ENCODE assay signal across 19 cellular contexts in the genomic region with DNA sequence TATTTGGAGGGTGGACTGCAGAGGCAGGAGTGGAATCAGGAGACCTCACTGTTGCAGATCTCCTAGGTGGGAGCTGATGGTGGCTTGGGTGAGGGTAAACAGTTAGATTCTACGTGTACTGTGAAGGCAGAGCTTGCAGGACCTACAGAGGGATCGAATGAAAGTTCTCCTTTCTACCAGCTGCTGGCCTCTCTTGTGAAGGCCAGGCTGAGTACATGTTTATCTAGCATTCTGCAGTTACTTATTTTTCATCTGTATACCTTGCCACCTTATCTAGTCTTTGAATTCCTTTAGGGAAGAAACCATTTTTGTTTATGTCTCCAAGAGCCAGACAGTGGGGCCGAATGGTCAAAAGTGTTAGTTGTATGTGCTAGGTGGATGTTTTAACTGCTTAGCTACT. TPM values are rescaled to one million over a fixed set of nuclear protein-coding genes. Genes with fewer than 3 reads are reported as not detected.
DNase-seq lines count a peak whose midpoint lies in the region; ATAC-seq and TF ChIP-seq lines count a peak whose summit lies in the region.
"Had no signal": no experiment of that assay in that cellular context is flagged by ENCODE, and none has a peak within 500 bp of the region (broad histone marks: within the 10 kb centered on the region; RNA-seq: fewer than 3 reads in every experiment).

No MANE protein-coding gene starts in this region.

- H3K9me3 ChIP-seq in CD8-positive, alpha-beta T cell (ENCODE audit: low read length), result no peaks in the 10 kb centered on the region
- H3K9me3 ChIP-seq in SK-N-SH (no peaks in the 10 kb centered on the region), MM.1S (replicated peaks; ENCODE audit: insufficient read depth, low read length) (no peaks in the 10 kb centered on the region)
- H3K9me3 ChIP-seq: body of pancreas, transverse colon had no signal

- peaks cover 13% of the 10 kb centered on the region for H3F3A ChIP-seq in SK-N-SH (replicated peaks; ENCODE audit: insufficient read depth)
- peaks cover 9% of the 10 kb centered on the region for H3F3A ChIP-seq in MM.1S (ENCODE audit: insufficient read depth, low read length)

- POLR2A ChIA-PET in CD8-positive, alpha-beta T cell (lab: Charles Lee), result no interaction called here
- POLR2A ChIA-PET in SK-N-SH (lab: Yijun Ruan, JAX), result no interaction called here

- no peak overlapping the region for H3K4me3 Mint-ChIP-seq in CD8-positive, alpha-beta T cell
- H3K4me3 Mint-ChIP-seq: naive thymus-derived CD8-positive, alpha-beta T cell had no signal

- H3K36me3 ChIP-seq in ACC112 (ENCODE audit: insufficient read depth, low read length) (no peaks in the 10 kb centered on the region), SK-N-SH (replicated peaks in 1 of 2; ENCODE audit: control insufficient read depth in 1 of 2, insufficient read depth in 2 of 2, low read length in 1 of 2) (no peaks in the 10 kb centered on the region), MM.1S (replicated peaks; ENCODE audit: insufficient read depth, low read length) (peaks cover 31% of the 10 kb centered on the region; the same call in 1 of the 2 replicates)
- no peaks in the 10 kb centered on the region for H3K36me3 ChIP-seq in CD8-positive, alpha-beta T cell (ENCODE audit: insufficient read depth, low read length)
- H3K36me3 ChIP-seq: transverse colon had no signal

- TF ChIP-seq CTCF in CD8-positive, alpha-beta T cell (IDR thresholded peaks at IDR 0.05), result no peak
- TF ChIP-seq CTCF in SK-N-SH (IDR thresholded peaks at IDR 0.05) (no peak), dorsolateral prefrontal cortex (IDR thresholded peaks at IDR 0.05 in 54 of 56, conservative IDR thresholded peaks at IDR 0.05 in 2 of 56; ENCODE audit: low read depth in 1 of 56, partially characterized antibody in 56 of 56) (no peak), MM.1S (IDR thresholded peaks at IDR 0.05; ENCODE audit: low read length) (no peak)

- H3K27ac ChIP-seq in ACC112 (ENCODE audit: low read depth, low read length), result peak overlapping the region; percentile 48
- H3K27ac ChIP-seq in CD8-positive, alpha-beta T cell (ENCODE audit: low read depth, low read length), result no peak overlapping the region
- peak overlapping the region in 1 of 2 experiments; percentile 61; a peak in 2 of 4 replicates for H3K27ac ChIP-seq in SK-N-SH (ENCODE audit: low read depth in 2 of 2, low read length in 1 of 2)
- H3K27ac ChIP-seq in dorsolateral prefrontal cortex, result peak overlapping the region in 35 of 59 donors; percentile 2 to 81 (median 48)
- no peak overlapping the region for H3K27ac ChIP-seq in MM.1S (ENCODE audit: low read length)
- H3K27ac ChIP-seq: body of pancreas, transverse colon had no signal

- intact Hi-C loops in CD8-positive, alpha-beta T cell (cut with DNase I, micrococcal nuclease), result no loop called here
- intact Hi-C loops in dorsolateral prefrontal cortex (cut with DNase I), result no loop called here

- H3K27me3 ChIP-seq in ACC112 (ENCODE audit: insufficient read depth, low read length), result no peaks in the 10 kb centered on the region
- H3K27me3 ChIP-seq in CD8-positive, alpha-beta T cell (ENCODE audit: insufficient read depth, low read length), result no peaks in the 10 kb centered on the region
- H3K27me3 ChIP-seq in SK-N-SH (ENCODE audit: insufficient read depth), result no peaks in the 10 kb centered on the region
- H3K27me3 ChIP-seq in dorsolateral prefrontal cortex, result no peaks in the 10 kb centered on the region
- H3K27me3 ChIP-seq in MM.1S (replicated peaks; ENCODE audit: insufficient read depth, low read length), result no peaks in the 10 kb centered on the region
- H3K27me3 ChIP-seq: body of pancreas, transverse colon had no signal

- H3K9me2 ChIP-seq in SK-N-SH, result no peaks in the 10 kb centered on the region
- H3K9me2 ChIP-seq in MM.1S (replicated peaks; ENCODE audit: insufficient read depth, low read length), result no peaks in the 10 kb centered on the region

- no peak for ATAC-seq in CD8-positive, alpha-beta T cell
- ATAC-seq in GM21360 (IDR thresholded peaks at IDR 0.05; ENCODE audit: unreplicated experiment), result no peak
- ATAC-seq: body of pancreas; HCT116; left colon; naive thymus-derived CD8-positive, alpha-beta T cell had no signal

- no peak overlapping the region; the same call in 1 of the 2 replicates for H3K9ac ChIP-seq in SK-N-SH
- no peak overlapping the region for H3K9ac ChIP-seq in MM.1S (ENCODE audit: low read length)

- H3K79me2 ChIP-seq in ACC112 (ENCODE audit: control insufficient read depth, insufficient read depth, low read length, unreplicated experiment), result no peaks in the 10 kb centered on the region
- no peaks in the 10 kb centered on the region; the same call in 1 of the 2 replicates for H3K79me2 ChIP-seq in SK-N-SH (ENCODE audit: insufficient read depth)
- peaks cover 99% of the 10 kb centered on the region for H3K79me2 ChIP-seq in MM.1S (ENCODE audit: low read length)

- H3K4me2 ChIP-seq in SK-N-SH, result 0 out of 2 replicates have a peak overlapping the region, but pooled peaks have one; percentile 38
- no peak overlapping the region for H3K4me2 ChIP-seq in MM.1S (ENCODE audit: low read depth, low read length)

- no peaks in the 10 kb centered on the region for H4K20me1 ChIP-seq in SK-N-SH (ENCODE audit: insufficient read depth)
- H4K20me1 ChIP-seq in MM.1S (ENCODE audit: insufficient read depth, low read length), result peaks cover 76% of the 10 kb centered on the region

- H3K4me1 Mint-ChIP-seq in CD8-positive, alpha-beta T cell (ENCODE audit: low read depth), result peaks cover 31% of the 10 kb centered on the region

- H3K36me3 Mint-ChIP-seq in CD8-positive, alpha-beta T cell, result no peaks in the 10 kb centered on the region
- H3K36me3 Mint-ChIP-seq: naive thymus-derived CD8-positive, alpha-beta T cell had no signal

- CTCF ChIA-PET in CD8-positive, alpha-beta T cell (lab: Charles Lee), result interaction anchor here (1.5 kb wide), 1 partner anchor 41 kb away, joined by 6 read pairs; no protein-coding TSS in a partner anchor
- CTCF ChIA-PET in SK-N-SH (lab: Yijun Ruan, JAX), result interaction anchor here (1.5 kb wide), 1 partner anchor 41 kb away, joined by 5 read pairs; no protein-coding TSS in a partner anchor

- WGBS in SK-N-SH (ENCODE audit: low lambda C conversion rate), result 48% methylated on average over 3 of the region's 3 CpGs

- H3K27ac Mint-ChIP-seq in CD8-positive, alpha-beta T cell, result peak overlapping the region; percentile 43

- no peak for TF ChIP-seq EP300 in SK-N-SH (IDR thresholded peaks at IDR 0.05; ENCODE audit: borderline replicate concordance in 1 of 2, low read depth in 1 of 2, low read length in 1 of 2)

- H3K27me3 Mint-ChIP-seq in CD8-positive, alpha-beta T cell (ENCODE audit: low read depth), result no peaks in the 10 kb centered on the region
- H3K27me3 Mint-ChIP-seq: naive thymus-derived CD8-positive, alpha-beta T cell had no signal

- TF ChIP-seq RAD21 in SK-N-SH (IDR thresholded peaks at IDR 0.05; ENCODE audit: low read length), result no peak

- peaks cover 35% of the 10 kb centered on the region for H3K4me1 ChIP-seq in ACC112 (ENCODE audit: control insufficient read depth, insufficient read depth, low read length, unreplicated experiment)
- peaks cover 7% of the 10 kb centered on the region for H3K4me1 ChIP-seq in CD8-positive, alpha-beta T cell (ENCODE audit: insufficient read depth, low read length)
- peaks cover 0 to 16% of the 10 kb centered on the region in 2 experiments; a peak in 1 of 4 replicates for H3K4me1 ChIP-seq in SK-N-SH (ENCODE audit: control insufficient read depth in 1 of 2, insufficient read depth in 2 of 2, low read depth in 1 of 2, low read length in 1 of 2)
- peaks cover 25% of the 10 kb centered on the region for H3K4me1 ChIP-seq in MM.1S (ENCODE audit: low read length)
- H3K4me1 ChIP-seq: body of pancreas had no signal

- no peak overlapping the region for H3K4me3 ChIP-seq in ACC112 (ENCODE audit: low read depth, low read length)
- H3K4me3 ChIP-seq in CD8-positive, alpha-beta T cell (ENCODE audit: low read depth, low read length), result no peak overlapping the region
- H3K4me3 ChIP-seq in SK-N-SH (ENCODE audit: low read depth in 2 of 2, low read length in 1 of 2), result no peak overlapping the region
- no peak overlapping the region for H3K4me3 ChIP-seq in dorsolateral prefrontal cortex
- no peak overlapping the region for H3K4me3 ChIP-seq in MM.1S (ENCODE audit: low read length)
- H3K4me3 ChIP-seq: body of pancreas, transverse colon had no signal

- no peak overlapping the region for H2AFZ ChIP-seq in ACC112 (ENCODE audit: low read length, unreplicated experiment)
- H2AFZ ChIP-seq in SK-N-SH (ENCODE audit: low read depth), result peak overlapping the region; percentile 45; the same call in 1 of the 2 replicates
- no peak overlapping the region for H2AFZ ChIP-seq in MM.1S (ENCODE audit: low read length)

- DNase-seq in CD8-positive, alpha-beta T cell, result no peak
- DNase-seq in SK-N-SH, result no peak
- no peak for DNase-seq in dorsolateral prefrontal cortex
- DNase-seq in MM.1S, result no peak
- DNase-seq in NCI-H345 (lab: John Stamatoyannopoulos, UW), result no peak
- DNase-seq: body of pancreas; Kasumi-1; left colon; naive thymus-derived CD8-positive, alpha-beta T cell; NCI-H1105; NCI-H510A treated with DMSO at 0.1 percent for 48 hours; NK-92 treated with Interleukin-12 subunit alpha and Interleukin-12 subunit beta, amount 100 ng/mL, for 24 hours; stimulated activated CD4-positive, alpha-beta T cell treated with anti-CD3 and anti-CD28 coated beads, Interleukin-1b, Interleukin-23, amount 100 ng/mL, for 48 hours; stimulated activated naive CD4-positive, alpha-beta T cell treated with Interleukin-2 at 50 U/mL for 16 hours; transverse colon had no signal

- H3K9me3 Mint-ChIP-seq in CD8-positive, alpha-beta T cell, result no peaks in the 10 kb centered on the region
- H3K9me3 Mint-ChIP-seq: activated naive CD4-positive, alpha-beta T cell treated with anti-CD3 and anti-CD28 coated beads, Interleukin-2, amount 50 U/mL, for 72 hours; naive thymus-derived CD8-positive, alpha-beta T cell had no signal

TF ChIP-seq in SK-N-SH, 30 proteins besides CTCF, POLR2A, EP300 and RAD21:
- no peak for TF ChIP-seq TAF1 (IDR thresholded peaks at IDR 0.05; ENCODE audit: borderline replicate concordance, low read depth, low read length)
- no peak for TF ChIP-seq FOXJ3 (CRISPR knock-in tag; IDR thresholded peaks at IDR 0.05)

RNA-seq across cellular contexts. Expression of gene PTTG1, which starts 57.6 kb away (rescaled TPM):
- total RNA-seq in CD8-positive, alpha-beta T cell, result 1 to 10 TPM; 8.6 to 8.8 TPM
- polyA plus RNA-seq in SK-N-SH (2012; rRNA removed), result 221 and 279 TPM in 2 replicates
- polyA plus RNA-seq in SK-N-SH (2012; cell fraction: cytosol; rRNA removed), result 275 and 326 TPM in 2 replicates
- 88.1 and 137 TPM in 2 replicates for polyA plus RNA-seq in SK-N-SH (2012; cell fraction: nucleus; rRNA removed)
- 10 to 100 TPM in 31 of 120 experiments, 1 to 10 TPM in 89; 2.1 to 17.4 (median 7.5) TPM for total RNA-seq in dorsolateral prefrontal cortex

Comparison
In these comparisons a context has a peak if more than half of its experiments do, and no peak if none do; other contexts are left out.
1. H3K27ac ChIP-seq: peak in ACC112 (single experiment) and dorsolateral prefrontal cortex (35 of 59); none in CD8-positive, alpha-beta T cell (single experiment) and MM.1S (single experiment).